ENCODE assay signal across 23 cellular contexts in the genomic region with DNA sequence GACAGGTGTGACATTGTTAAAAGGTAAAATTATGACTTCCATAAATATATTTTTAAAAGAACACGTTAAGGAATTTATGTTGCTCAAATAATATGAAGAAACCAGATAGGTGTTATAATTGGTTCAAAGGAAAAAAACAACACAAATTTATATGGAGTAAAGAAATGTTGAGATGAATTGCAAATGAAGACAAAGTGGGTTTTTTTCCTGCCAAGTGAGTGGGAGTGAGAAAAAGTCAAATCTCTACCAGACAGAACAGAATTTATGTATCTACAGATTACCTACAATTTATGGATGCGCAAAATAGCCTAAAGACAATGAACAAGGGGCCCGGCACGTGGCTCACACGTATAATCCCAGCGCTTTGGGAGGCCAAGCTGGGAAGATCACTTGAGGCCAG.
"Had no signal": no experiment of that assay in that cellular context is flagged by ENCODE, and none has a peak within 500 bp of the region (broad histone marks: within the 10 kb centered on the region; RNA-seq: fewer than 3 reads in every experiment).

No MANE protein-coding gene starts in this region.

- H3K4me1 Mint-ChIP-seq: immature natural killer cell had no signal

- H3K4me3 ChIP-seq: colonic mucosa, esophagus squamous epithelium, gastroesophageal sphincter, heart left ventricle, hepatocyte, left lung, lower lobe of right lung had no signal

- H2AFZ ChIP-seq: hepatocyte had no signal

- H3K4me2 ChIP-seq: hepatocyte had no signal

- H3K27ac Mint-ChIP-seq: effector memory CD8-positive, alpha-beta T cell; endodermal cell; immature natural killer cell had no signal

- H3K27me3 ChIP-seq: colonic mucosa, esophagus squamous epithelium, foreskin keratinocyte, gastroesophageal sphincter, heart left ventricle, hepatocyte, left lung had no signal

- H3K4me3 Mint-ChIP-seq: dendritic cell treated with granulocyte-macrophage colony-stimulating factor and Interleukin-4, amounts not matched to agents 40 ng/mL and 50 ng/mL, for 4 days; effector memory CD8-positive, alpha-beta T cell; endodermal cell; immature natural killer cell; naive thymus-derived CD4-positive, alpha-beta T cell had no signal

- H3K79me2 ChIP-seq: hepatocyte had no signal

- ATAC-seq: effector memory CD8-positive, alpha-beta T cell; esophagus mucosa; foreskin keratinocyte; gastroesophageal sphincter; heart left ventricle; left cardiac atrium; left lung; left ventricle myocardium superior; lower lobe of right lung; naive thymus-derived CD4-positive, alpha-beta T cell had no signal

- DNase-seq: colonic mucosa; cortex of kidney; effector CD8-positive, alpha-beta T cell; effector memory CD8-positive, alpha-beta T cell; endodermal cell; erythroblast; esophagus squamous epithelium; foreskin keratinocyte; heart left ventricle; hypothalamus; immature natural killer cell; left cardiac atrium; left lung; left ventricle myocardium superior; lower lobe of right lung; mesendoderm; midbrain; naive thymus-derived CD4-positive, alpha-beta T cell had no signal

- H3K9me3 Mint-ChIP-seq: dendritic cell treated with granulocyte-macrophage colony-stimulating factor and Interleukin-4, amounts not matched to agents 40 ng/mL and 50 ng/mL, for 4 days; effector memory CD8-positive, alpha-beta T cell; endodermal cell; immature natural killer cell; naive thymus-derived CD4-positive, alpha-beta T cell had no signal

- H3K27ac ChIP-seq: colonic mucosa, epithelial cell of prostate, esophagus squamous epithelium, gastroesophageal sphincter, heart left ventricle, hepatocyte, left lung, lower lobe of right lung had no signal

- H3K27me3 Mint-ChIP-seq: dendritic cell treated with granulocyte-macrophage colony-stimulating factor and Interleukin-4, amounts not matched to agents 40 ng/mL and 50 ng/mL, for 4 days had no signal
